1 cellular context compared by ENCODE assay signal in the genomic region with DNA sequence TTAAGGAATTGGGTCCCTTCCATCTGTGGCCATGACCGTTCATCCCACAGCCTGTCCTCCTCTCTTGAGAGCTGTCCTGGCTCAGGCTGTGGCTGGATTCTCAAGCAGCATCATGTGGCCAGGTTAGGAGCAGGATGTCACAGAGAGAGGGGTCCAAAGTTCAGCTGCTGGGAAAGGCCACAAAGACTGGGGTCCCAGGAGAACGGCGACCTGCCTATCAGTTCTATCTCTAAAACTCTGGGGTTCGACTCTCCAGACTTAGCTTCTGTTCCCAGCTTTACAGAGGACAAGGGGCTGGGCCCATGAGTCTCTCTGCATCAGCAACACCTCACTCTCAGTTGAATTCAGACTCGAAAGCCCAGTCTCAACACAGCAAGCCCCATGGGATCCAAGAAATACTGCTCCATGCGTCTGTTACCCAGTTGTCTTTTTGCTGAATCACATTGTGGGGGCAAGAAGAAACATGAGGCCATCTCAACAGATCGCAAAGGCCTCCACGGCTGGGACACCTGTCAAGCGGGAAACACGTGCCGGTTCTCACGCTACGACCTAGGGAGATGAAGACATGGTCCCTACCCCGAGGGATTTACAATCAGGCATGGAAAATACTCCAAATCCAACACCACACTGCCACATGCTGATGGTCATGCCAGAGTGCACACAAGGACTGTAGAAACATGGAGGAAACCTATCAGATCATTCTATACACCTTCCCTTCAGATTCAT.
A peak's percentile ranks its signal among the peaks of the same experiment; 100 is the strongest.
TF ChIP-seq lines count a peak whose summit lies in the region.

No MANE protein-coding gene starts in this region.

TF ChIP-seq in K562, 482 proteins besides CTCF, POLR2A, EP300 and RAD21 (continued from another document and continues in another):
- TF ChIP-seq CBX8 (IDR thresholded peaks at IDR 0.05; ENCODE audit: borderline replicate concordance, extremely low read depth, low read depth, low read length, poor library complexity, severe bottlenecking) (no peak), ARID3A (IDR thresholded peaks at IDR 0.05; ENCODE audit: borderline replicate concordance, low read depth, low read length) (no peak), ZC3H11A (IDR thresholded peaks at IDR 0.05; ENCODE audit: low read depth, low read length) (no peak), BDP1 (IDR thresholded peaks at IDR 0.05; ENCODE audit: insufficient read depth, insufficient read length) (no peak), ZNF695 (CRISPR knock-in tag; IDR thresholded peaks at IDR 0.05) (no peak), PML (IDR thresholded peaks at IDR 0.05; ENCODE audit: low read length) (no peak), ZNF668 (CRISPR knock-in tag; IDR thresholded peaks at IDR 0.05) (no peak), KDM2B (CRISPR knock-in tag; IDR thresholded peaks at IDR 0.05) (no peak), CHD1 (IDR thresholded peaks at IDR 0.05; ENCODE audit: low read length) (no peak), ZNF384 (IDR thresholded peaks at IDR 0.05; ENCODE audit: low read depth, low read length) (no peak), BRCA1 (IDR thresholded peaks at IDR 0.05) (no peak), BRCA1 (CRISPR knock-in tag; IDR thresholded peaks at IDR 0.05) (no peak), ZNF354B (CRISPR knock-in tag; IDR thresholded peaks at IDR 0.05) (no peak), PTRF (tag; IDR thresholded peaks at IDR 0.05) (no peak), FOXA3 (CRISPR knock-in tag; conservative IDR thresholded peaks at IDR 0.05 in 1 of 2, IDR thresholded peaks at IDR 0.05 in 1 of 2) (no peak), ZNF3 (CRISPR knock-in tag; IDR thresholded peaks at IDR 0.05) (no peak), ATF2 (CRISPR knock-in tag; IDR thresholded peaks at IDR 0.05) (no peak), CHD2 (IDR thresholded peaks at IDR 0.05; ENCODE audit: low read depth, low read length) (no peak), HNRNPK (IDR thresholded peaks at IDR 0.05; ENCODE audit: low read depth, low read length, poor library complexity, severe bottlenecking) (no peak), SRSF7 (optimal IDR thresholded peaks at IDR 0.05; ENCODE audit: low read depth, low read length) (no peak), MYBL2 (IDR thresholded peaks at IDR 0.05; ENCODE audit: low read depth) (no peak), MYBL2 (CRISPR knock-in tag; IDR thresholded peaks at IDR 0.05; ENCODE audit: borderline replicate concordance) (no peak), POLR3A (IDR thresholded peaks at IDR 0.05; ENCODE audit: borderline replicate concordance, extremely low read depth, insufficient read depth, insufficient read length) (no peak), MGA (IDR thresholded peaks at IDR 0.05) (peak; percentile 90), DDX20 (tag; IDR thresholded peaks at IDR 0.05; ENCODE audit: low read depth) (no peak), L3MBTL2 (IDR thresholded peaks at IDR 0.05) (peak; percentile 90), CAMTA2 (CRISPR knock-in tag; conservative IDR thresholded peaks at IDR 0.05) (no peak), MIER1 (IDR thresholded peaks at IDR 0.05; ENCODE audit: low read depth) (no peak), MXI1 (IDR thresholded peaks at IDR 0.05; ENCODE audit: low read depth, low read length) (no peak), ZNF696 (CRISPR knock-in tag; conservative IDR thresholded peaks at IDR 0.05) (no peak), HNRNPL (IDR thresholded peaks at IDR 0.05; ENCODE audit: low read depth, low read length) (no peak), SMAD4 (CRISPR knock-in tag; conservative IDR thresholded peaks at IDR 0.05) (no peak), CBFA2T2 (conservative IDR thresholded peaks at IDR 0.05) (no peak), EGR1 (conservative IDR thresholded peaks at IDR 0.05) (0 out of 2 replicates have a peak, but pooled peaks have one; percentile 12), NR4A1 (CRISPR knock-in tag; IDR thresholded peaks at IDR 0.05) (no peak), NR4A1 (tag; IDR thresholded peaks at IDR 0.05) (no peak), HLTF (IDR thresholded peaks at IDR 0.05) (no peak), TCF15 (CRISPR knock-in tag; IDR thresholded peaks at IDR 0.05) (no peak), SREBF2 (CRISPR knock-in tag; IDR thresholded peaks at IDR 0.05) (no peak), HNRNPUL1 (IDR thresholded peaks at IDR 0.05; ENCODE audit: low read length) (no peak), HDAC2 (IDR thresholded peaks at IDR 0.05) (no peak)
- TF ChIP-seq, protein P1, sequence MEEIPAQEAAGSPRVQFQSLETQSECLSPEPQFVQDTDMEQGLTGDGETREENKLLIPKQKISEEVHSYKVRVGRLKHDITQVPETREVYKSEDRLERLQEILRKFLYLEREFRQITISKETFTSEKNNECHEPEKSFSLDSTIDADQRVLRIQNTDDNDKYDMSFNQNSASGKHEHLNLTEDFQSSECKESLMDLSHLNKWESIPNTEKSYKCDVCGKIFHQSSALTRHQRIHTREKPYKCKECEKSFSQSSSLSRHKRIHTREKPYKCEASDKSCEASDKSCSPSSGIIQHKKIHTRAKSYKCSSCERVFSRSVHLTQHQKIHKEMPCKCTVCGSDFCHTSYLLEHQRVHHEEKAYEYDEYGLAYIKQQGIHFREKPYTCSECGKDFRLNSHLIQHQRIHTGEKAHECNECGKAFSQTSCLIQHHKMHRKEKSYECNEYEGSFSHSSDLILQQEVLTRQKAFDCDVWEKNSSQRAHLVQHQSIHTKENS (CRISPR knock-in tag; IDR thresholded peaks at IDR 0.05) = no peak
- TF ChIP-seq, protein P2, sequence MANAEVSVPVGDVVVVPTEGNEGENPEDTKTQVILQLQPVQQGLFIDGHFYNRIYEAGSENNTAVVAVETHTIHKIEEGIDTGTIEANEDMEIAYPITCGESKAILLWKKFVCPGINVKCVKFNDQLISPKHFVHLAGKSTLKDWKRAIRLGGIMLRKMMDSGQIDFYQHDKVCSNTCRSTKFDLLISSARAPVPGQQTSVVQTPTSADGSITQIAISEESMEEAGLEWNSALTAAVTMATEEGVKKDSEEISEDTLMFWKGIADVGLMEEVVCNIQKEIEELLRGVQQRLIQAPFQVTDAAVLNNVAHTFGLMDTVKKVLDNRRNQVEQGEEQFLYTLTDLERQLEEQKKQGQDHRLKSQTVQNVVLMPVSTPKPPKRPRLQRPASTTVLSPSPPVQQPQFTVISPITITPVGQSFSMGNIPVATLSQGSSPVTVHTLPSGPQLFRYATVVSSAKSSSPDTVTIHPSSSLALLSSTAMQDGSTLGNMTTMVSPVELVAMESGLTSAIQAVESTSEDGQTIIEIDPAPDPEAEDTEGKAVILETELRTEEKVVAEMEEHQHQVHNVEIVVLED (CRISPR knock-in tag; IDR thresholded peaks at IDR 0.05) = no peak
- TF ChIP-seq, protein P3, sequence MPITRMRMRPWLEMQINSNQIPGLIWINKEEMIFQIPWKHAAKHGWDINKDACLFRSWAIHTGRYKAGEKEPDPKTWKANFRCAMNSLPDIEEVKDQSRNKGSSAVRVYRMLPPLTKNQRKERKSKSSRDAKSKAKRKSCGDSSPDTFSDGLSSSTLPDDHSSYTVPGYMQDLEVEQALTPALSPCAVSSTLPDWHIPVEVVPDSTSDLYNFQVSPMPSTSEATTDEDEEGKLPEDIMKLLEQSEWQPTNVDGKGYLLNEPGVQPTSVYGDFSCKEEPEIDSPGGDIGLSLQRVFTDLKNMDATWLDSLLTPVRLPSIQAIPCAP (CRISPR knock-in tag; IDR thresholded peaks at IDR 0.05; ENCODE audit: borderline replicate concordance) = no peak
